Comparison of ENCODE assay signal across 8 cellular contexts in genomic region chr1:244861683-244862082, GRCh38. TPM values are rescaled to one million over a fixed set of nuclear protein-coding genes. Genes with fewer than 3 reads are reported as not detected.
DNase-seq lines count a peak whose midpoint lies in the region; ATAC-seq and TF ChIP-seq lines count a peak whose summit lies in the region.

No MANE protein-coding gene starts in this region.

- peaks cover 58% of the 10 kb centered on the region for H3K4me1 Mint-ChIP-seq in chondrocyte (ENCODE audit: low read depth)
- peaks cover 51 to 79% (median 76%) of the 10 kb centered on the region in 7 donors for H3K4me1 Mint-ChIP-seq in naive thymus-derived CD4-positive, alpha-beta T cell

- H3K4me3 ChIP-seq in BE2C (ENCODE audit: low read depth, low read length) (peak overlapping the region; percentile 98), LNCaP clone FGC (ENCODE audit: low read depth, low read length) (peak overlapping the region; percentile 95)
- peak overlapping the region; percentile 78 for H3K4me3 ChIP-seq in naive thymus-derived CD4-positive, alpha-beta T cell (ENCODE audit: low read length)

- H3K27ac Mint-ChIP-seq in chondrocyte (ENCODE audit: unreplicated experiment), result peak overlapping the region; percentile 91
- H3K27ac Mint-ChIP-seq in naive thymus-derived CD4-positive, alpha-beta T cell, result peak overlapping the region; percentile 78 to 100 (median 98)

- intact Hi-C loops in naive thymus-derived CD4-positive, alpha-beta T cell (cut with micrococcal nuclease), result loop anchor here (1.0 to 10.0 kb wide), 6 partner anchors 9 to 1633 kb away; partner anchors contain the start of genes CEP170 (in 1 of the 2) and SDCCAG8 (in 1 of the 2)

- no peak for TF ChIP-seq CTCF in BE2C (IDR thresholded peaks at IDR 0.05; ENCODE audit: low read depth, low read length)
- no peak for TF ChIP-seq CTCF in LNCaP clone FGC (IDR thresholded peaks at IDR 0.05; ENCODE audit: control insufficient read depth, extremely low read depth, insufficient read depth)
- TF ChIP-seq CTCF in chondrocyte (IDR thresholded peaks at IDR 0.05), result no peak

- H3K36me3 ChIP-seq in BE2C, result peaks cover 70% of the 10 kb centered on the region
- H3K36me3 ChIP-seq in naive thymus-derived CD4-positive, alpha-beta T cell (ENCODE audit: control insufficient read depth in 2 of 3, insufficient read depth in 3 of 3, low read length in 3 of 3), result peaks cover 27 to 49% (median 46%) of the 10 kb centered on the region in 3 experiments

- POLR2A ChIA-PET in naive thymus-derived CD4-positive, alpha-beta T cell (lab: Charles Lee), result interaction anchor here (0.6 to 30.7 kb wide), 7 partner anchors 19 to 1606 kb away, joined by 3 to 1419 read pairs (median 5); partner anchors contain the start of genes ADSS2, CATSPERE, CEP170 and COX20

- CTCF ChIA-PET in naive thymus-derived CD4-positive, alpha-beta T cell (lab: Charles Lee), result interaction anchor here (0.9 to 8.7 kb wide), 9 partner anchors 9 to 211 kb away, joined by 3 to 83 read pairs (median 5); partner anchors contain the start of gene COX20

- no peaks in the 10 kb centered on the region for H3K27me3 ChIP-seq in BE2C
- H3K27me3 ChIP-seq in naive thymus-derived CD4-positive, alpha-beta T cell (ENCODE audit: control insufficient read depth in 2 of 2, insufficient read depth in 2 of 2, low read length in 2 of 2), result no peaks in the 10 kb centered on the region

- DNase-seq in BE2C (no peak), LNCaP clone FGC (ENCODE audit: low read depth) (no peak), chondrocyte (ENCODE audit: low spot score) (no peak), NCI-H146 treated with DMSO at 0.1 percent for 48 hours (lab: John Stamatoyannopoulos, UW; ENCODE audit: unreplicated experiment) (no peak), midbrain (lab: John Stamatoyannopoulos, UW) (no peak), HuH-7.5 (ENCODE audit: low spot score) (no peak)
- no peak for DNase-seq in naive thymus-derived CD4-positive, alpha-beta T cell

- no peaks in the 10 kb centered on the region for H3K9me3 ChIP-seq in BE2C
- H3K9me3 ChIP-seq in naive thymus-derived CD4-positive, alpha-beta T cell (ENCODE audit: control insufficient read depth in 2 of 3, low read length in 3 of 3), result no peaks in the 10 kb centered on the region

- ATAC-seq in naive thymus-derived CD4-positive, alpha-beta T cell, result no peak
- no peak for ATAC-seq in GM18511 (IDR thresholded peaks at IDR 0.05; ENCODE audit: unreplicated experiment)

- H3K4me3 Mint-ChIP-seq in chondrocyte (ENCODE audit: unreplicated experiment), result peak overlapping the region; percentile 91
- peak overlapping the region; percentile 83 to 99 (median 97) for H3K4me3 Mint-ChIP-seq in naive thymus-derived CD4-positive, alpha-beta T cell

- no peaks in the 10 kb centered on the region for H3K9me3 Mint-ChIP-seq in chondrocyte (ENCODE audit: low read depth)
- peaks cover 0 to 11% (median 0%) of the 10 kb centered on the region in 11 donors for H3K9me3 Mint-ChIP-seq in naive thymus-derived CD4-positive, alpha-beta T cell

- peaks cover 7% of the 10 kb centered on the region for H3K4me1 ChIP-seq in BE2C
- peaks cover 47 to 50% of the 10 kb centered on the region in 2 donors for H3K4me1 ChIP-seq in naive thymus-derived CD4-positive, alpha-beta T cell (ENCODE audit: control insufficient read depth in 2 of 2, insufficient read depth in 2 of 2, low read length in 2 of 2)

- peaks cover 29% of the 10 kb centered on the region for H3K36me3 Mint-ChIP-seq in chondrocyte (ENCODE audit: low read depth)
- H3K36me3 Mint-ChIP-seq in naive thymus-derived CD4-positive, alpha-beta T cell, result peaks cover 12 to 50% (median 47%) of the 10 kb centered on the region in 5 donors

- H3K27ac ChIP-seq in naive thymus-derived CD4-positive, alpha-beta T cell (ENCODE audit: low read depth, low read length), result peak overlapping the region; percentile 100

- H3K27me3 Mint-ChIP-seq in chondrocyte (ENCODE audit: low read depth), result no peaks in the 10 kb centered on the region
- H3K27me3 Mint-ChIP-seq in naive thymus-derived CD4-positive, alpha-beta T cell, result peaks cover 0 to 3% (median 0%) of the 10 kb centered on the region in 5 donors

RNA-seq across cellular contexts. Expression of gene HNRNPU, which starts 2.7 kb away (rescaled TPM):
- 256 TPM for polyA plus RNA-seq in BE2C (2012; ENCODE audit: insufficient read depth, insufficient read length, low read depth)
- total RNA-seq in chondrocyte, result 223 to 285 TPM (median 226 TPM) in 3 replicates
- total RNA-seq in naive thymus-derived CD4-positive, alpha-beta T cell, result 100 to 1,000 TPM; 378 to 509 (median 428) TPM
- polyA plus RNA-seq in naive thymus-derived CD4-positive, alpha-beta T cell, result 100 to 1,000 TPM; 282 to 474 TPM

RNA-seq across cellular contexts. Expression of gene COX20, which starts 26.2 kb away (rescaled TPM):
- 43.4 TPM for polyA plus RNA-seq in BE2C (2012; ENCODE audit: insufficient read depth, insufficient read length, low read depth)
- total RNA-seq in chondrocyte, result 31.6 to 36.6 TPM (median 33.6 TPM) in 3 replicates
- 10 to 100 TPM; 23.5 to 31.0 (median 27.8) TPM for total RNA-seq in naive thymus-derived CD4-positive, alpha-beta T cell
- polyA plus RNA-seq in naive thymus-derived CD4-positive, alpha-beta T cell, result 10 to 100 TPM; 17.1 to 43.7 TPM
